Comparison of ENCODE assay signal across 16 cellular contexts in genomic region chr12:18690653-18691052, GRCh38. TPM values are rescaled to one million over a fixed set of nuclear protein-coding genes. Genes with fewer than 3 reads are reported as not detected.
A peak's percentile ranks its signal among the peaks of the same experiment; 100 is the strongest.
DNase-seq lines count a peak whose midpoint lies in the region; ATAC-seq, FAIRE-seq and TF ChIP-seq lines count a peak whose summit lies in the region.
"Had no signal": no experiment of that assay in that cellular context is flagged by ENCODE, and none has a peak within 500 bp of the region (broad histone marks: within the 10 kb centered on the region; RNA-seq: fewer than 3 reads in every experiment).

No MANE protein-coding gene starts in this region.

- BruUV-seq in IMR-90 (replicated peaks; lab: Mats Ljungman, UMichigan) (no TSS peak), K562 (replicated peaks; lab: Mats Ljungman, UMichigan) (no TSS peak)

- dilution Hi-C loops in IMR-90 (cut with HindIII; ENCODE audit: low sequenced_read_pairs, unreplicated experiment), result no loop called here

- H3K9ac ChIP-seq in IMR-90 (ENCODE audit: low read depth, low read length) (no peak overlapping the region), K562 (ENCODE audit: insufficient read depth in 1 of 2, low read depth in 2 of 2, low read length in 2 of 2) (no peak overlapping the region)
- H3K9ac ChIP-seq: BLaER1 treated with 17β-estradiol and CSF1 and Interleukin-3, amounts not matched to agents 10 nM and 100 nM had no signal

- CTCF ChIA-PET in IMR-90 (lab: Yijun Ruan, JAX), result interaction anchor here (1.2 kb wide), 1 partner anchor 11 kb away, joined by 4 read pairs; no protein-coding TSS in a partner anchor
- CTCF ChIA-PET in K562 (lab: Yijun Ruan, JAX; ENCODE audit: low intra/inter-chr PET ratio), result no interaction called here

- intact Hi-C loops in IMR-90 (cut with micrococcal nuclease) (no loop called here), K562 (cut with micrococcal nuclease) (no loop called here)

- H3K4me2 ChIP-seq in IMR-90 (ENCODE audit: low read depth, low read length), result peak overlapping the region; percentile 22; the same call in 1 of the 2 replicates
- H3K4me2 ChIP-seq in K562 (ENCODE audit: insufficient read depth, low read length), result no peak overlapping the region
- H3K4me2 ChIP-seq: BLaER1 treated with 17β-estradiol and CSF1 and Interleukin-3, amounts not matched to agents 10 nM and 100 nM had no signal

- H3K9me1 ChIP-seq in IMR-90 (ENCODE audit: insufficient read depth, low read length) (peaks cover 4% of the 10 kb centered on the region), K562 (ENCODE audit: control insufficient read depth, insufficient read depth, low read length) (no peaks in the 10 kb centered on the region)

- peak overlapping the region; percentile 78; the same call in 1 of the 2 replicates for H2BK20ac ChIP-seq in IMR-90 (ENCODE audit: low read depth, low read length)

- FAIRE-seq in K562 (lab: Jason Lieb, UNC), result no peak

- H3K27ac ChIP-seq in IMR-90 (ENCODE audit: insufficient read depth, low read length) (no peak overlapping the region; the same call in 1 of the 2 replicates), K562 (ENCODE audit: extremely low read depth, low read depth, low read length) (no peak overlapping the region)
- H3K27ac ChIP-seq: BLaER1 treated with 17β-estradiol and CSF1 and Interleukin-3, amounts not matched to agents 10 nM and 100 nM had no signal

- TF ChIP-seq POLR2A in IMR-90 (IDR thresholded peaks at IDR 0.05; ENCODE audit: low read depth, low read length) (no peak), K562 (conservative IDR thresholded peaks at IDR 0.05) (no peak)

- TF ChIP-seq RAD21 in IMR-90 (IDR thresholded peaks at IDR 0.05; ENCODE audit: low read length) (peak; percentile 15; the same call in 1 of the 2 replicates), K562 (CRISPR knock-in tag; conservative IDR thresholded peaks at IDR 0.05 in 1 of 2, IDR thresholded peaks at IDR 0.05 in 1 of 2) (no peak)

- H3K18ac ChIP-seq in IMR-90 (ENCODE audit: low read depth, low read length), result no peak overlapping the region

- POLR2A ChIA-PET in IMR-90 (lab: Charles Lee; ENCODE audit: unreplicated experiment), result no interaction called here
- POLR2A ChIA-PET in K562 (lab: Yijun Ruan, JAX), result interaction anchor here (0.8 kb wide), 1 partner anchor 39 kb away, joined by 3 read pairs; no protein-coding TSS in a partner anchor

- no peak overlapping the region for H3K56ac ChIP-seq in IMR-90 (ENCODE audit: extremely low read depth, insufficient read depth, low read length)

- no peak overlapping the region for H2AK5ac ChIP-seq in IMR-90 (ENCODE audit: low read depth, low read length)

- in situ Hi-C loops in IMR-90 (cut with MboI; ENCODE audit: low sequenced_read_pairs), result no loop called here
- in situ Hi-C loops in K562 (cut with MboI), result no loop called here

- H4K91ac ChIP-seq in IMR-90 (ENCODE audit: insufficient read depth, low read depth, low read length), result no peak overlapping the region

- no peak overlapping the region for H4K5ac ChIP-seq in IMR-90 (ENCODE audit: low read depth, low read length)

- H3K14ac ChIP-seq in IMR-90 (replicated peaks; ENCODE audit: low read depth, low read length), result 0 out of 2 replicates have a peak overlapping the region, but pooled peaks have one; percentile 12

- peak overlapping the region; percentile 69; the same call in 1 of the 2 replicates for H3K4ac ChIP-seq in IMR-90 (ENCODE audit: low read depth, low read length)

- peak; percentile 82 for ATAC-seq in IMR-90 (ENCODE audit: low read depth)
- ATAC-seq in K562, result no peak
- ATAC-seq in HG02970 (IDR thresholded peaks at IDR 0.05; ENCODE audit: low FRiP score, unreplicated experiment), result no peak
- ATAC-seq in HG02885 (IDR thresholded peaks at IDR 0.05; ENCODE audit: poor library complexity, unreplicated experiment), result no peak
- ATAC-seq: stimulated activated naive B cell treated with anti-CD40 and anti-IgM and Interleukin-4, amounts not matched to agents 10 μg/mL and 1 μg/mL and 100 μg/mL, for 72 hours had no signal

- no peak overlapping the region for H2AK9ac ChIP-seq in IMR-90 (replicated peaks; ENCODE audit: low read depth, low read length, poor library complexity)

- no peaks in the 10 kb centered on the region for H3K4me1 ChIP-seq in IMR-90 (ENCODE audit: control insufficient read depth, insufficient read depth, low read length)
- H3K4me1 ChIP-seq in K562 (replicated peaks in 1 of 2; ENCODE audit: control insufficient read depth in 2 of 2, insufficient read depth in 2 of 2, low read length in 2 of 2), result no peaks in the 10 kb centered on the region
- H3K4me1 ChIP-seq: BLaER1 treated with 17β-estradiol and CSF1 and Interleukin-3, amounts not matched to agents 10 nM and 100 nM had no signal

- H3K27me3 ChIP-seq in IMR-90 (ENCODE audit: control insufficient read depth, insufficient read depth, low read length), result no peaks in the 10 kb centered on the region
- no peaks in the 10 kb centered on the region for H3K27me3 ChIP-seq in K562 (ENCODE audit: control insufficient read depth in 2 of 2, insufficient read depth in 2 of 2, low read length in 2 of 2)
- H3K27me3 ChIP-seq: BLaER1 treated with 17β-estradiol and CSF1 and Interleukin-3, amounts not matched to agents 10 nM and 100 nM had no signal

- H3K79me1 ChIP-seq in IMR-90 (ENCODE audit: low read depth in 1 of 2, low read length in 2 of 2), result no peaks in the 10 kb centered on the region

- H3K36me3 ChIP-seq in IMR-90 (ENCODE audit: control insufficient read depth, insufficient read depth, low read length) (no peaks in the 10 kb centered on the region; the same call in 1 of the 2 replicates), K562 (ENCODE audit: control insufficient read depth, insufficient read depth, low read length) (no peaks in the 10 kb centered on the region)
- H3K36me3 ChIP-seq: BLaER1 treated with 17β-estradiol and CSF1 and Interleukin-3, amounts not matched to agents 10 nM and 100 nM had no signal

- WGBS in IMR-90 (ENCODE audit: extremely low coverage in 2 of 2, insufficient read length in 1 of 2), 2 experiments, result 0% methylated on average over 2 of the region's 4 CpGs; no CpG with 5 or more reads in 1 of the 2 experiments
- WGBS in K562 (ENCODE audit: insufficient coverage, low coverage, missing lambda C conversion rate), result 19% methylated on average over 4 of the region's 4 CpGs

- H4K8ac ChIP-seq in IMR-90 (ENCODE audit: low read depth in 2 of 2, low read length in 2 of 2), result peak overlapping the region in 1 of 2 experiments; percentile 64; a peak in 2 of 4 replicates

- peak overlapping the region; percentile 78; the same call in 1 of the 2 replicates for H2BK120ac ChIP-seq in IMR-90 (ENCODE audit: low read depth, low read length)

- H3K4me3 ChIP-seq in AG09309 (ENCODE audit: control insufficient read depth, low read depth, low read length) (no peak overlapping the region), IMR-90 (ENCODE audit: insufficient read depth, low read depth, low read length) (no peak overlapping the region), K562 (no peak overlapping the region)
- H3K4me3 ChIP-seq: BLaER1 treated with 17β-estradiol and CSF1 and Interleukin-3, amounts not matched to agents 10 nM and 100 nM; lung had no signal

- DNase-seq in AG09309 (ENCODE audit: low read depth), result peak; percentile 27
- DNase-seq in IMR-90, result peak; percentile 98
- peak in 3 of 4 experiments; percentile 11 to 20 (median 11) for DNase-seq in K562 (ENCODE audit: extremely low read depth in 1 of 4, low spot score in 3 of 4)
- DNase-seq in iris pigment epithelial cell (ENCODE audit: low read depth), result peak; percentile 85
- no peak for DNase-seq in NCI-H2107 treated with DMSO at 0.1 percent for 48 hours (lab: John Stamatoyannopoulos, UW; ENCODE audit: unreplicated experiment)
- DNase-seq in C1 segment of cervical spinal cord (lab: John Stamatoyannopoulos, UW), result no peak
- DNase-seq: cerebellar nuclear complex; foreskin melanocyte; NCI-H1105; NCI-H526 treated with DMSO at 0.1 percent for 48 hours; stimulated activated naive B cell treated with anti-CD40 and anti-IgM and Interleukin-4, amounts not matched to agents 10 μg/mL and 1 μg/mL and 100 μg/mL, for 72 hours had no signal

- H4K20me1 ChIP-seq in IMR-90 (ENCODE audit: insufficient read depth, low read length) (no peaks in the 10 kb centered on the region), K562 (replicated peaks; ENCODE audit: control insufficient read depth, insufficient read depth, low read length) (no peaks in the 10 kb centered on the region)
- H4K20me1 ChIP-seq: BLaER1 treated with 17β-estradiol and CSF1 and Interleukin-3, amounts not matched to agents 10 nM and 100 nM had no signal

- H2AFZ ChIP-seq in IMR-90 (replicated peaks; ENCODE audit: low read length, poor library complexity) (no peak overlapping the region), K562 (ENCODE audit: low read depth, low read length) (no peak overlapping the region)

- H2BK5ac ChIP-seq in IMR-90 (ENCODE audit: low read depth, low read length, poor library complexity, severe bottlenecking), result peak overlapping the region; percentile 63

- no peak; the same call in 1 of the 2 replicates for TF ChIP-seq EP300 in K562 (IDR thresholded peaks at IDR 0.05; ENCODE audit: low read length)

- TF ChIP-seq CTCF in AG09309 (IDR thresholded peaks at IDR 0.05; ENCODE audit: control insufficient read depth, insufficient read depth, low read depth, low read length, missing control alignments), result no peak
- TF ChIP-seq CTCF in IMR-90 (conservative IDR thresholded peaks at IDR 0.05; ENCODE audit: low read depth, low read length), result no peak
- TF ChIP-seq CTCF in K562 (IDR thresholded peaks at IDR 0.05 in 2 of 3, conservative IDR thresholded peaks at IDR 0.05 in 1 of 3; ENCODE audit: insufficient read depth in 2 of 3, low read depth in 1 of 3, low read length in 3 of 3), result no peak

- no peak overlapping the region for H2BK15ac ChIP-seq in IMR-90 (ENCODE audit: low read depth, low read length)

- H3K9me3 ChIP-seq in IMR-90 (ENCODE audit: control insufficient read depth, insufficient read depth, low read length) (no peaks in the 10 kb centered on the region), K562 (replicated peaks; ENCODE audit: control insufficient read depth, insufficient read depth, low read depth, low read length) (no peaks in the 10 kb centered on the region)
- H3K9me3 ChIP-seq: BLaER1 treated with 17β-estradiol and CSF1 and Interleukin-3, amounts not matched to agents 10 nM and 100 nM had no signal

- H3K23ac ChIP-seq in IMR-90 (ENCODE audit: low read depth, low read length), result no peak overlapping the region

- H3K79me2 ChIP-seq in K562 (ENCODE audit: control insufficient read depth, insufficient read depth, low read length), result no peaks in the 10 kb centered on the region

RNA-seq across cellular contexts. Expression of gene PLCZ1, which starts 47.2 kb away (rescaled TPM):
- total RNA-seq in IMR-90 (2012; rRNA removed), result not detected in 2 replicates
- not detected in 2 replicates for polyA plus RNA-seq in IMR-90 (2012; rRNA removed)
- polyA plus RNA-seq in IMR-90 (2012; cell fraction: cytosol; rRNA removed), result not detected in 2 replicates
- polyA plus RNA-seq in IMR-90 (2012; cell fraction: nucleus; rRNA removed; ENCODE audit: low replicate concordance), result not detected in 2 replicates
- total RNA-seq in K562 (2011; cell fraction: chromatin; rRNA removed; ENCODE audit: low replicate concordance), result not detected in 2 replicates
- not detected in 2 replicates for total RNA-seq in K562 (2011; cell fraction: nucleolus; rRNA removed)
- total RNA-seq in K562 (2011; cell fraction: nucleoplasm; rRNA removed), result not detected in 2 replicates
- total RNA-seq in K562 (2014; rRNA removed), result not detected in 2 replicates
- not detected in 2 replicates for total RNA-seq in K562 (2014; rRNA removed; fragmentation: Illumina TruSeq; extraction: Trizol)
- not detected in 2 replicates for total RNA-seq in K562 (2015; rRNA removed; fragmentation: Illumina TruSeq; extraction: Trizol)
- total RNA-seq in K562 (2021), result not detected in 2 replicates
- not detected in 2 replicates for polyA plus RNA-seq in K562 (2011; rRNA removed)
- not detected in 2 replicates for polyA plus RNA-seq in K562 (2011; cell fraction: cytosol; rRNA removed)
- polyA plus RNA-seq in K562 (2011; cell fraction: nucleus; rRNA removed), result 0.66 TPM in 1 of 2 replicates, not detected in the other
- not detected in 2 replicates for polyA plus RNA-seq in K562 (2012)
- polyA plus RNA-seq in K562 (2014; fragmentation: Illumina TruSeq; extraction: Trizol), result not detected in 2 replicates
- polyA plus RNA-seq in K562 (2014; fragmentation: Nextera tagmentation; extraction: Ambion mirVana), result not detected
- polyA plus RNA-seq in K562 (2014; rRNA removed), result not detected in 2 replicates
- polyA minus RNA-seq in K562 (2011; rRNA and poly(A)+ RNA removed), result 0.75 TPM in 1 of 2 replicates, not detected in the other
- not detected in 2 replicates for polyA minus RNA-seq in K562 (2011; cell fraction: cytosol; rRNA and poly(A)+ RNA removed)
- polyA minus RNA-seq in K562 (2011; cell fraction: nucleus; rRNA and poly(A)+ RNA removed), result not detected in 2 replicates
- total RNA-seq: lung, osteocyte had no signal
- polyA plus RNA-seq: lung had no signal

RNA-seq across cellular contexts. Expression of gene CAPZA3, which starts 47.3 kb away (rescaled TPM):
- not detected in 2 replicates for total RNA-seq in IMR-90 (2012; rRNA removed)
- polyA plus RNA-seq in IMR-90 (2012; rRNA removed), result not detected in 2 replicates
- not detected in 2 replicates for polyA plus RNA-seq in IMR-90 (2012; cell fraction: cytosol; rRNA removed)
- not detected in 2 replicates for polyA plus RNA-seq in IMR-90 (2012; cell fraction: nucleus; rRNA removed; ENCODE audit: low replicate concordance)
- total RNA-seq in K562 (2011; cell fraction: chromatin; rRNA removed; ENCODE audit: low replicate concordance), result not detected in 2 replicates
- not detected in 2 replicates for total RNA-seq in K562 (2011; cell fraction: nucleolus; rRNA removed)
- total RNA-seq in K562 (2011; cell fraction: nucleoplasm; rRNA removed), result not detected in 2 replicates
- not detected in 2 replicates for total RNA-seq in K562 (2014; rRNA removed)
- not detected in 2 replicates for total RNA-seq in K562 (2014; rRNA removed; fragmentation: Illumina TruSeq; extraction: Trizol)
- total RNA-seq in K562 (2015; rRNA removed; fragmentation: Illumina TruSeq; extraction: Trizol), result not detected in 2 replicates
- total RNA-seq in K562 (2021), result not detected in 2 replicates
- polyA plus RNA-seq in K562 (2011; rRNA removed), result not detected in 2 replicates
- not detected in 2 replicates for polyA plus RNA-seq in K562 (2011; cell fraction: cytosol; rRNA removed)
- not detected in 2 replicates for polyA plus RNA-seq in K562 (2011; cell fraction: nucleus; rRNA removed)
- not detected in 2 replicates for polyA plus RNA-seq in K562 (2012)
- polyA plus RNA-seq in K562 (2014; fragmentation: Illumina TruSeq; extraction: Trizol), result not detected in 2 replicates
- polyA plus RNA-seq in K562 (2014; fragmentation: Nextera tagmentation; extraction: Ambion mirVana), result not detected
- not detected in 2 replicates for polyA plus RNA-seq in K562 (2014; rRNA removed)
- not detected in 2 replicates for polyA minus RNA-seq in K562 (2011; rRNA and poly(A)+ RNA removed)
- polyA minus RNA-seq in K562 (2011; cell fraction: cytosol; rRNA and poly(A)+ RNA removed), result not detected in 2 replicates
- not detected in 2 replicates for polyA minus RNA-seq in K562 (2011; cell fraction: nucleus; rRNA and poly(A)+ RNA removed)
- total RNA-seq: lung, osteocyte had no signal
- polyA plus RNA-seq: lung had no signal

Comparison
In these comparisons a context has a peak if more than half of its experiments do, and no peak if none do; other contexts are left out.
1. DNase-seq: peak in AG09309 (single experiment), IMR-90 (single experiment), K562 (3 of 4) and iris pigment epithelial cell (single experiment); none in NCI-H2107 treated with DMSO at 0.1 percent for 48 hours (single experiment) and C1 segment of cervical spinal cord (0 of 14).